12 cellular contexts compared by ENCODE assay signal in the genomic region with DNA sequence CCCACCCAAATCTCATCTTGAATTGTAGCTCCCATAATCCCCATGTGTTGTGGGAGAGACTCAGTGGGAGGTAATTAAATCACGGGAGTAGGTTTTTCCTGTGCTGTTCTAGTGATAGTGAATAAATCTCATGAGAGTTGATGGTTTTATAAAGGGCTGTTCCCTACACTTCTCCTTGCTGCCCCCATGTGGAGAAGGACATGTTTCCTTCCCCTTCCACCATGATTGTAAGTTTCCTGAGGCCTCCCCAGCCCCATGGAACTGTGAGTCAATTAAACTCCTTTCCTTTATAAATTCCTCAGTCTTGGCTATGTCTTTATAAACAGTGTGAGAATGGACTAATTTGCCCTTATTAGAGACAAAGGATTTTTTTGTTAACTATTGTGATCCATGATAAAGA. TPM values are rescaled to one million over a fixed set of nuclear protein-coding genes. Genes with fewer than 3 reads are reported as not detected.
DNase-seq lines count a peak whose midpoint lies in the region; ATAC-seq, FAIRE-seq and TF ChIP-seq lines count a peak whose summit lies in the region.
"Had no signal": no experiment of that assay in that cellular context is flagged by ENCODE, and none has a peak within 500 bp of the region (broad histone marks: within the 10 kb centered on the region; RNA-seq: fewer than 3 reads in every experiment).

No MANE protein-coding gene starts in this region.

- TF ChIP-seq CTCF in AG04450 (IDR thresholded peaks at IDR 0.05; ENCODE audit: low read depth, low read length) (peak; percentile 38), HCT116 (IDR thresholded peaks at IDR 0.05 in 2 of 3, conservative IDR thresholded peaks at IDR 0.05 in 1 of 3; ENCODE audit: borderline replicate concordance in 1 of 3, insufficient read depth in 1 of 3, low read depth in 2 of 3, low read length in 2 of 3) (peak in 2 of 3 experiments; percentile 18 to 24; a peak in 2 of 6 replicates), kidney (IDR thresholded peaks at IDR 0.05; ENCODE audit: borderline replicate concordance, extremely low read depth, insufficient read depth) (peak; percentile 1)

- H3K36me3 ChIP-seq in HCT116 (ENCODE audit: control insufficient read depth in 1 of 2, insufficient read depth in 2 of 2, low read length in 2 of 2) = no peaks in the 10 kb centered on the region
- H3K36me3 ChIP-seq in SJCRH30 = no peaks in the 10 kb centered on the region
- no peaks in the 10 kb centered on the region for H3K36me3 ChIP-seq in kidney (ENCODE audit: control insufficient read depth in 1 of 2, insufficient read depth in 2 of 2, low read length in 2 of 2)

- no peaks in the 10 kb centered on the region for H4K20me1 ChIP-seq in HCT116 (ENCODE audit: insufficient read depth)

- intact Hi-C loops in HCT116 (cut with micrococcal nuclease) = no loop called here
- intact Hi-C loops in kidney (cut with DNase I) = no loop called here

- H3K9ac ChIP-seq in HCT116 (ENCODE audit: low read length) (no peak overlapping the region), kidney (ENCODE audit: low read length in 2 of 2) (no peak overlapping the region)

- DNase-seq in AG04450 (ENCODE audit: low read depth, low spot score) = no peak
- DNase-seq in HCT116 (ENCODE audit: low read depth, low spot score) = no peak
- peak; percentile 19 to 54 for DNase-seq in SJCRH30
- no peak for DNase-seq in kidney
- DNase-seq in occipital lobe (lab: John Stamatoyannopoulos, UW) = no peak
- no peak for DNase-seq in GM19240 (ENCODE audit: insufficient read length, low spot score)
- DNase-seq: effector memory CD8-positive, alpha-beta T cell; hippocampal formation; mesenchymal stem cell; stimulated activated CD4-positive, alpha-beta T cell treated with anti-CD3 and anti-CD28 coated beads, Interleukin-4, amount 100 ng/mL, for 24 hours had no signal

- RAD21 ChIA-PET in HCT116 (lab: Charles Lee; ENCODE audit: low non-redundant PET in 1 of 2, low total read pairs in 2 of 2, uncharacterized antibody in 2 of 2, unreplicated experiment in 2 of 2) = no interaction called here

- FAIRE-seq in kidney (lab: Jason Lieb, UNC) = no peak

- BruUV-seq in HCT116 (replicated peaks; lab: Mats Ljungman, UMichigan) = no TSS peak

- POLR2A ChIA-PET in AG04450 (lab: Yijun Ruan, JAX) = no interaction called here
- POLR2A ChIA-PET in HCT116 (lab: Charles Lee) = no interaction called here

- CTCF ChIA-PET in AG04450 (lab: Charles Lee) (no interaction called here), HCT116 (lab: Charles Lee) (no interaction called here)

- H3K4me3 ChIP-seq in AG04450 (ENCODE audit: low read depth, low read length) = no peak overlapping the region
- no peak overlapping the region for H3K4me3 ChIP-seq in HCT116 (replicated peaks in 1 of 2; ENCODE audit: low read depth in 1 of 2, low read length in 2 of 2)
- H3K4me3 ChIP-seq in SJCRH30 = no peak overlapping the region
- H3K4me3 ChIP-seq in kidney (ENCODE audit: low read length in 2 of 2) = no peak overlapping the region

- H3K4me1 ChIP-seq in HCT116 (ENCODE audit: control insufficient read depth in 1 of 2, insufficient read depth in 2 of 2, low read length in 2 of 2) = peaks cover 0 to 3% of the 10 kb centered on the region in 2 experiments; a peak in 1 of 4 replicates
- H3K4me1 ChIP-seq in SJCRH30 = no peaks in the 10 kb centered on the region
- no peaks in the 10 kb centered on the region for H3K4me1 ChIP-seq in kidney (ENCODE audit: control insufficient read depth in 1 of 2, insufficient read depth in 1 of 2, low read depth in 1 of 2, low read length in 2 of 2)

- TF ChIP-seq RAD21 in HCT116 (IDR thresholded peaks at IDR 0.05; ENCODE audit: low read depth) = no peak

- no peak overlapping the region for H3K27ac ChIP-seq in AG04450 (ENCODE audit: low read depth, low read length)
- no peak overlapping the region for H3K27ac ChIP-seq in HCT116 (ENCODE audit: low read depth, low read length)
- H3K27ac ChIP-seq in SJCRH30 = no peak overlapping the region
- no peak overlapping the region for H3K27ac ChIP-seq in kidney (ENCODE audit: low read depth in 2 of 2, low read length in 2 of 2)

- H3K27me3 ChIP-seq in AG04450 (ENCODE audit: control insufficient read depth, insufficient read depth, low read length) (no peaks in the 10 kb centered on the region), HCT116 (ENCODE audit: insufficient read depth, low read length) (no peaks in the 10 kb centered on the region), SJCRH30 (no peaks in the 10 kb centered on the region)

- TF ChIP-seq POLR2A in HCT116 (IDR thresholded peaks at IDR 0.05; ENCODE audit: borderline replicate concordance, extremely low read depth, insufficient read depth, insufficient read length) = no peak

- no peaks in the 10 kb centered on the region for H3K9me2 ChIP-seq in HCT116 (ENCODE audit: insufficient read depth)

- H3K79me2 ChIP-seq in HCT116 (ENCODE audit: insufficient read depth, low read length) = no peaks in the 10 kb centered on the region

- peak; percentile 44; the same call in 1 of the 2 replicates for ATAC-seq in HCT116
- no peak for ATAC-seq in GM19467 (IDR thresholded peaks at IDR 0.05; ENCODE audit: unreplicated experiment)
- no peak for ATAC-seq in HG03378 (IDR thresholded peaks at IDR 0.05; ENCODE audit: unreplicated experiment)
- ATAC-seq: effector memory CD8-positive, alpha-beta T cell had no signal

- H3K9me3 ChIP-seq in AG04450 (ENCODE audit: control insufficient read depth, insufficient read depth, low read length) (no peaks in the 10 kb centered on the region), HCT116 (ENCODE audit: control insufficient read depth in 1 of 2, insufficient read depth in 1 of 2, low read depth in 1 of 2, low read length in 2 of 2) (no peaks in the 10 kb centered on the region), SJCRH30 (replicated peaks) (0 out of 2 replicates have a peak, but pooled peaks cover 2% of the 10 kb centered on the region), kidney (ENCODE audit: control insufficient read depth in 1 of 2, low read length in 2 of 2) (no peaks in the 10 kb centered on the region)

- H2AFZ ChIP-seq in HCT116 (ENCODE audit: low read depth, low read length, poor library complexity, severe bottlenecking) = no peak overlapping the region

- H3K4me2 ChIP-seq in HCT116 (ENCODE audit: low read length) = no peak overlapping the region

TF ChIP-seq in HCT116, 20 proteins besides CTCF, POLR2A, EP300 and RAD21:
- TF ChIP-seq, protein P1, sequence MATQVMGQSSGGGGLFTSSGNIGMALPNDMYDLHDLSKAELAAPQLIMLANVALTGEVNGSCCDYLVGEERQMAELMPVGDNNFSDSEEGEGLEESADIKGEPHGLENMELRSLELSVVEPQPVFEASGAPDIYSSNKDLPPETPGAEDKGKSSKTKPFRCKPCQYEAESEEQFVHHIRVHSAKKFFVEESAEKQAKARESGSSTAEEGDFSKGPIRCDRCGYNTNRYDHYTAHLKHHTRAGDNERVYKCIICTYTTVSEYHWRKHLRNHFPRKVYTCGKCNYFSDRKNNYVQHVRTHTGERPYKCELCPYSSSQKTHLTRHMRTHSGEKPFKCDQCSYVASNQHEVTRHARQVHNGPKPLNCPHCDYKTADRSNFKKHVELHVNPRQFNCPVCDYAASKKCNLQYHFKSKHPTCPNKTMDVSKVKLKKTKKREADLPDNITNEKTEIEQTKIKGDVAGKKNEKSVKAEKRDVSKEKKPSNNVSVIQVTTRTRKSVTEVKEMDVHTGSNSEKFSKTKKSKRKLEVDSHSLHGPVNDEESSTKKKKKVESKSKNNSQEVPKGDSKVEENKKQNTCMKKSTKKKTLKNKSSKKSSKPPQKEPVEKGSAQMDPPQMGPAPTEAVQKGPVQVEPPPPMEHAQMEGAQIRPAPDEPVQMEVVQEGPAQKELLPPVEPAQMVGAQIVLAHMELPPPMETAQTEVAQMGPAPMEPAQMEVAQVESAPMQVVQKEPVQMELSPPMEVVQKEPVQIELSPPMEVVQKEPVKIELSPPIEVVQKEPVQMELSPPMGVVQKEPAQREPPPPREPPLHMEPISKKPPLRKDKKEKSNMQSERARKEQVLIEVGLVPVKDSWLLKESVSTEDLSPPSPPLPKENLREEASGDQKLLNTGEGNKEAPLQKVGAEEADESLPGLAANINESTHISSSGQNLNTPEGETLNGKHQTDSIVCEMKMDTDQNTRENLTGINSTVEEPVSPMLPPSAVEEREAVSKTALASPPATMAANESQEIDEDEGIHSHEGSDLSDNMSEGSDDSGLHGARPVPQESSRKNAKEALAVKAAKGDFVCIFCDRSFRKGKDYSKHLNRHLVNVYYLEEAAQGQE (IDR thresholded peaks at IDR 0.05; ENCODE audit: low read depth) = no peak
- TF ChIP-seq CBX3 (IDR thresholded peaks at IDR 0.05; ENCODE audit: low read depth) = peak; percentile 15; the same call in 1 of the 2 replicates

RNA-seq across cellular contexts. Expression of a gene that starts 48.5 kb away (rescaled TPM):
- polyA plus RNA-seq in AG04450 (2011; rRNA removed) (0.76 and 0.87 TPM in 2 replicates), kidney (ENCODE audit: insufficient read depth, low read depth, low replicate concordance) (not detected)
- polyA minus RNA-seq in AG04450 (2011; rRNA and poly(A)+ RNA removed) = 0.51 and 1.2 TPM in 2 replicates
- total RNA-seq in HCT116 (2021; ENCODE audit: unreplicated experiment) (27.5 TPM), kidney (1.3 TPM), occipital lobe (0.94 TPM)
- polyA plus RNA-seq in HCT116 (2012) = 19.1 and 21.2 TPM in 2 replicates
- 2.2 and 2.5 TPM in 2 replicates for total RNA-seq in SJCRH30 (2014; rRNA removed; shearing (Covaris generic))

Comparison
In these comparisons a context has a peak if more than half of its experiments do, and no peak if none do; other contexts are left out.
1. DNase-seq: peak in SJCRH30 (2 of 2); none in AG04450 (single experiment), HCT116 (single experiment), kidney (single experiment), occipital lobe (single experiment) and GM19240 (single experiment).
2. Peak in every context shown above with its lines, with median percentiles within 50 percentile points of each other: CTCF ChIP-seq.